In genomic region chr16:86122681-86123342, GRCh38 we compare ENCODE assay signal across 2 cellular contexts.
TF ChIP-seq lines count a peak whose summit lies in the region.

No MANE protein-coding gene starts in this region.

TF ChIP-seq in GM23338, 12 proteins besides CTCF, POLR2A, EP300 and RAD21 (continued from another document):
- TF ChIP-seq ETS1 (IDR thresholded peaks at IDR 0.05) (no peak), CREB1 (CRISPR knock-in tag; IDR thresholded peaks at IDR 0.05; ENCODE audit: low read depth) (no peak), EZH2 (IDR thresholded peaks at IDR 0.05; ENCODE audit: low read depth, unreplicated experiment) (no peak), STAT1 (IDR thresholded peaks at IDR 0.05; ENCODE audit: unreplicated experiment) (no peak), ZNF331 (CRISPR knock-in tag; IDR thresholded peaks at IDR 0.05; ENCODE audit: low read depth) (no peak), JUNB (IDR thresholded peaks at IDR 0.05; ENCODE audit: unreplicated experiment) (no peak)

TF ChIP-seq in WTC11, 78 proteins besides CTCF, POLR2A, EP300 and RAD21 (continued from another document):
- TF ChIP-seq USF1 (CRISPR knock-in tag; IDR thresholded peaks at IDR 0.05): no peak
- TF ChIP-seq ZBTB21 (CRISPR knock-in tag; IDR thresholded peaks at IDR 0.05; ENCODE audit: borderline replicate concordance): no peak
- no peak for TF ChIP-seq IRF2 (CRISPR knock-in tag; IDR thresholded peaks at IDR 0.05; ENCODE audit: borderline replicate concordance, low read depth)
- TF ChIP-seq SMAD3 (CRISPR knock-in tag; IDR thresholded peaks at IDR 0.05; ENCODE audit: borderline replicate concordance): no peak
- no peak for TF ChIP-seq E2F1 (CRISPR knock-in tag; IDR thresholded peaks at IDR 0.05)
- no peak for TF ChIP-seq AFF4 (CRISPR knock-in tag; IDR thresholded peaks at IDR 0.05; ENCODE audit: borderline replicate concordance)
- no peak for TF ChIP-seq ZNF232 (CRISPR knock-in tag; IDR thresholded peaks at IDR 0.05)
- TF ChIP-seq ZNF121 (CRISPR knock-in tag; IDR thresholded peaks at IDR 0.05): no peak
- no peak for TF ChIP-seq EMX1 (CRISPR knock-in tag; IDR thresholded peaks at IDR 0.05)
- TF ChIP-seq STAT6 (CRISPR knock-in tag; conservative IDR thresholded peaks at IDR 0.05; ENCODE audit: low read depth): no peak
- TF ChIP-seq ATF3 (CRISPR knock-in tag; conservative IDR thresholded peaks at IDR 0.05): no peak
- no peak for TF ChIP-seq SMAD4 (CRISPR knock-in tag; IDR thresholded peaks at IDR 0.05)
- TF ChIP-seq GRHL2 (CRISPR knock-in tag; IDR thresholded peaks at IDR 0.05; ENCODE audit: insufficient replicate concordance, severe bottlenecking): no peak
- TF ChIP-seq USF2 (CRISPR knock-in tag; IDR thresholded peaks at IDR 0.05): no peak
- TF ChIP-seq JUN (CRISPR knock-in tag; IDR thresholded peaks at IDR 0.05): no peak
- no peak for TF ChIP-seq ZNF425 (CRISPR knock-in tag; conservative IDR thresholded peaks at IDR 0.05)
- TF ChIP-seq, protein P1, sequence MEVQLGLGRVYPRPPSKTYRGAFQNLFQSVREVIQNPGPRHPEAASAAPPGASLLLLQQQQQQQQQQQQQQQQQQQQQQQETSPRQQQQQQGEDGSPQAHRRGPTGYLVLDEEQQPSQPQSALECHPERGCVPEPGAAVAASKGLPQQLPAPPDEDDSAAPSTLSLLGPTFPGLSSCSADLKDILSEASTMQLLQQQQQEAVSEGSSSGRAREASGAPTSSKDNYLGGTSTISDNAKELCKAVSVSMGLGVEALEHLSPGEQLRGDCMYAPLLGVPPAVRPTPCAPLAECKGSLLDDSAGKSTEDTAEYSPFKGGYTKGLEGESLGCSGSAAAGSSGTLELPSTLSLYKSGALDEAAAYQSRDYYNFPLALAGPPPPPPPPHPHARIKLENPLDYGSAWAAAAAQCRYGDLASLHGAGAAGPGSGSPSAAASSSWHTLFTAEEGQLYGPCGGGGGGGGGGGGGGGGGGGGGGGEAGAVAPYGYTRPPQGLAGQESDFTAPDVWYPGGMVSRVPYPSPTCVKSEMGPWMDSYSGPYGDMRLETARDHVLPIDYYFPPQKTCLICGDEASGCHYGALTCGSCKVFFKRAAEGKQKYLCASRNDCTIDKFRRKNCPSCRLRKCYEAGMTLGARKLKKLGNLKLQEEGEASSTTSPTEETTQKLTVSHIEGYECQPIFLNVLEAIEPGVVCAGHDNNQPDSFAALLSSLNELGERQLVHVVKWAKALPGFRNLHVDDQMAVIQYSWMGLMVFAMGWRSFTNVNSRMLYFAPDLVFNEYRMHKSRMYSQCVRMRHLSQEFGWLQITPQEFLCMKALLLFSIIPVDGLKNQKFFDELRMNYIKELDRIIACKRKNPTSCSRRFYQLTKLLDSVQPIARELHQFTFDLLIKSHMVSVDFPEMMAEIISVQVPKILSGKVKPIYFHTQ (CRISPR knock-in tag; IDR thresholded peaks at IDR 0.05): no peak
